Comparison of ENCODE assay signal across 8 cellular contexts in genomic region chr5:160118349-160119141, GRCh38. TPM values are rescaled to one million over a fixed set of nuclear protein-coding genes. Genes with fewer than 3 reads are reported as not detected.
A peak's percentile ranks its signal among the peaks of the same experiment; 100 is the strongest.
DNase-seq lines count a peak whose midpoint lies in the region; ATAC-seq and TF ChIP-seq lines count a peak whose summit lies in the region.

No MANE protein-coding gene starts in this region.

- TF ChIP-seq CTCF in right atrium auricular region (IDR thresholded peaks at IDR 0.05) = no peak

- peak; percentile 28 for ATAC-seq in HG03354 (IDR thresholded peaks at IDR 0.05; ENCODE audit: poor library complexity, severe bottlenecking, unreplicated experiment)
- no peak for ATAC-seq in sciatic nerve

- H3K27ac ChIP-seq in right atrium auricular region = peak overlapping the region; percentile 94 to 97

- H3K4me1 ChIP-seq in right atrium auricular region = peaks cover 0 to 9% of the 10 kb centered on the region in 2 donors

- intact Hi-C loops in sciatic nerve (cut with DNase I) = no loop called here

- H3K27me3 ChIP-seq in right atrium auricular region = no peaks in the 10 kb centered on the region

- DNase-seq in AG20443 (ENCODE audit: low spot score) = peak; percentile 65
- DNase-seq in GM19238 (ENCODE audit: insufficient read length, low spot score) = peak; percentile 47
- peak; percentile 12 for DNase-seq in SK-N-DZ (ENCODE audit: low spot score)
- peak; percentile 11 for DNase-seq in activated naive CD8-positive, alpha-beta T cell treated with anti-CD3 and anti-CD28 coated beads, Interleukin-2, amount 50 U/mL, for 16 hours (ENCODE audit: low read depth, low spot score)
- DNase-seq in right atrium auricular region (ENCODE audit: low spot score) = peak; percentile 66
- peak; percentile 72 for DNase-seq in sciatic nerve (ENCODE audit: low spot score)
- no peak for DNase-seq in amniotic stem cell (lab: John Stamatoyannopoulos, UW)

- peaks cover 25% of the 10 kb centered on the region for H3K36me3 ChIP-seq in right atrium auricular region

- H3K9me3 ChIP-seq in right atrium auricular region = no peaks in the 10 kb centered on the region

- H3K4me3 ChIP-seq in right atrium auricular region = peak overlapping the region; percentile 62 to 92

RNA-seq across cellular contexts. Expression of gene PWWP2A, which starts 0.7 kb away (rescaled TPM):
- 29.7 and 38.6 TPM in 2 replicates for polyA plus RNA-seq in SK-N-DZ (2014; cell fraction: cytosol; rRNA removed)
- polyA plus RNA-seq in SK-N-DZ (2014; cell fraction: nucleus; rRNA removed) = 28.4 and 33.5 TPM in 2 replicates
- total RNA-seq in right atrium auricular region (10 to 100 TPM; 16.7 to 21.3 TPM), sciatic nerve (26.6 TPM)
